Comparison of ENCODE assay signal across 14 cellular contexts in the genomic region with DNA sequence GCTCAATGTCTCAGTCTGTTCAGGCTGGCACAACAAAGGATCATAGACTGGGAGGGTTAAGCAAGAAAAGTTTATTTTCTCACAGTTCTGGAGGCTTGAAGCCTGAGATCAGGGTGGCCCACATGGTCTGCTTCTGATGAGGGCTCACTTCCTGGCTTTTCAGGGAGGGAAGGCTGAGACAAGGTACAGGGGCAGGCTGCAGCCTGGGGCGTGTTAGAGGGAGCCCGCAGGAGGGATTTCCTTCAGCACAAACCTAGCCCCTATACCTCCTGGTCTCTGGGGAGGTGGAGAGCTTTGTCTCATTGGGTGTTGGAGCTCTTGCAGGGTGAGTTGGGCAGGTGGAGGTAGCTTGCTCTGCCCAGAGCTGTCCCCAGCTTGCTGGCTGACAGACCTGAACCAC.
"Had no signal": no experiment of that assay in that cellular context is flagged by ENCODE, and none has a peak within 500 bp of the region (broad histone marks: within the 10 kb centered on the region; RNA-seq: fewer than 3 reads in every experiment).

No MANE protein-coding gene starts in this region.

- H3K36me3 ChIP-seq: lower lobe of right lung, pancreas, spleen, thyroid gland had no signal

- H3K27me3 ChIP-seq: dorsolateral prefrontal cortex, pancreas, spleen, thyroid gland had no signal

- ATAC-seq: activated CD8-positive, alpha-beta T cell treated with anti-CD3 and anti-CD28 coated beads for 36 hours; lower lobe of right lung; pancreas had no signal

- H3K9me3 ChIP-seq: lower lobe of right lung, pancreas, thyroid gland had no signal

- H3K27ac ChIP-seq: dorsolateral prefrontal cortex, lower lobe of right lung, pancreas, spleen, thyroid gland had no signal

- DNase-seq: activated CD4-positive, alpha-beta T cell treated with anti-CD3 and anti-CD28 coated beads, Interleukin-2, amount 10 ng/mL, durations not matched to agents 24 days and 14 days; activated CD8-positive, alpha-beta T cell treated with anti-CD3 and anti-CD28 coated beads for 36 hours; activated naive CD4-positive, alpha-beta T cell treated with Interleukin-2 at 50 U/mL for 16 hours; activated naive CD8-positive, alpha-beta T cell treated with anti-CD3 and anti-CD28 coated beads, Interleukin-2, amount 10 ng/mL, durations not matched to agents 7 days and 5 days; activated T-cell treated with anti-CD3 and anti-CD28 coated beads, Interleukin-2, amount 50 U/mL, for 24 hours; amygdala; dorsolateral prefrontal cortex; hypothalamus; lower lobe of right lung; midbrain; pancreas; spleen; stimulated activated naive CD4-positive, alpha-beta T cell treated with Interleukin-2 at 50 U/mL for 16 hours; thyroid gland had no signal

- H3K4me3 ChIP-seq: dorsolateral prefrontal cortex, lower lobe of right lung, pancreas, spleen, thyroid gland had no signal
